In genomic region chr15:31391687-31392671, GRCh38 we compare ENCODE assay signal across 8 cellular contexts.
A peak's percentile ranks its signal among the peaks of the same experiment; 100 is the strongest.
DNase-seq lines count a peak whose midpoint lies in the region; ATAC-seq and TF ChIP-seq lines count a peak whose summit lies in the region.

No MANE protein-coding gene starts in this region.

- H4K8ac ChIP-seq in H9 (replicated peaks; ENCODE audit: insufficient read length, low read depth, low read length), result no peak overlapping the region

- H4K5ac ChIP-seq in H9 (ENCODE audit: insufficient read length, low read depth, low read length), result no peak overlapping the region

- H2BK12ac ChIP-seq in H9 (ENCODE audit: insufficient read length, low read depth, low read length), result no peak overlapping the region

- no peaks in the 10 kb centered on the region for H3K4me1 ChIP-seq in H9 (ENCODE audit: insufficient read depth, low read length)

- H3K79me2 ChIP-seq in H9 (ENCODE audit: insufficient read depth, low read length), result no peaks in the 10 kb centered on the region

- H3K27me3 Mint-ChIP-seq in H9 (ENCODE audit: low read depth), result peaks cover 39% of the 10 kb centered on the region
- no peaks in the 10 kb centered on the region for H3K27me3 Mint-ChIP-seq in chondrocyte (ENCODE audit: low read depth)

- H3K9me3 Mint-ChIP-seq in H9 (peaks cover 6 to 19% of the 10 kb centered on the region in 2 experiments; a peak in 4 of 5 replicates), chondrocyte (ENCODE audit: low read depth) (peaks cover 9% of the 10 kb centered on the region)

- no peak overlapping the region for H3K23ac ChIP-seq in H9 (ENCODE audit: insufficient read length, low read depth, low read length)

- no peak overlapping the region for H3K56ac ChIP-seq in H9 (ENCODE audit: insufficient read length, low read depth, low read length)

- WGBS in H9 (ENCODE audit: extremely low coverage, insufficient read length, low lambda C conversion rate), result no CpG with 5 or more reads among the region's 86 CpGs

- intact Hi-C loops in left colon (cut with DNase I, micrococcal nuclease), result no loop called here

- no peak overlapping the region for H3K4ac ChIP-seq in H9 (ENCODE audit: low read depth, low read length)

- H4K91ac ChIP-seq in H9 (ENCODE audit: insufficient read length, low read depth, low read length), result no peak overlapping the region

- DNase-seq in GM12864 (ENCODE audit: low read depth) (no peak), H9 (peak; percentile 66), M059J (ENCODE audit: low read depth) (peak; percentile 59), chondrocyte (ENCODE audit: low spot score) (no peak), left colon (peak; percentile 69 to 92), SW 1271 (lab: John Stamatoyannopoulos, UW) (no peak)
- peak; percentile 64 for DNase-seq in activated CD4-positive, alpha-beta T cell treated with anti-CD3 and anti-CD28 coated beads for 1 hour
- peak; percentile 78 for DNase-seq in stimulated activated CD4-positive, alpha-beta T cell treated with anti-CD3 and anti-CD28 coated beads, Interleukin-1b, Interleukin-23, amount 100 ng/mL, for 48 hours

- peak; percentile 66 for ATAC-seq in left colon

- no peak for TF ChIP-seq CTCF in GM12864 (IDR thresholded peaks at IDR 0.05; ENCODE audit: low read depth, low read length, missing control alignments)
- TF ChIP-seq CTCF in H9 (conservative IDR thresholded peaks at IDR 0.05), result no peak
- peak; percentile 29 for TF ChIP-seq CTCF in chondrocyte (IDR thresholded peaks at IDR 0.05)

- H3K27ac Mint-ChIP-seq in H9, result no peak overlapping the region
- peak overlapping the region; percentile 89 for H3K27ac Mint-ChIP-seq in chondrocyte (ENCODE audit: unreplicated experiment)

- no peak overlapping the region for H2BK120ac ChIP-seq in H9 (ENCODE audit: low read depth, low read length, poor library complexity, severe bottlenecking)

- no peak overlapping the region for H2BK5ac ChIP-seq in H9 (ENCODE audit: insufficient read length, low read length)

- peak overlapping the region; percentile 73 to 91 for H3K4me3 Mint-ChIP-seq in H9
- H3K4me3 Mint-ChIP-seq in chondrocyte (ENCODE audit: unreplicated experiment), result peak overlapping the region; percentile 78

- no peak overlapping the region for H2AK5ac ChIP-seq in H9 (ENCODE audit: insufficient read length, low read length)

- peaks cover 2% of the 10 kb centered on the region; the same call in 1 of the 2 replicates for H3K27me3 ChIP-seq in H9 (ENCODE audit: insufficient read depth, low read length)

- peak overlapping the region; percentile 90 for H3K4me2 ChIP-seq in H9 (ENCODE audit: insufficient read depth, insufficient read length, low read length)

- H3K14ac ChIP-seq in H9 (ENCODE audit: insufficient read depth, low read length), result peak overlapping the region; percentile 9

- no peak overlapping the region for H2BK15ac ChIP-seq in H9 (ENCODE audit: low read depth, low read length)

- H4K20me1 ChIP-seq in H9 (ENCODE audit: control insufficient read depth, insufficient read depth, insufficient read length), result no peaks in the 10 kb centered on the region

- no peaks in the 10 kb centered on the region for H3K79me1 ChIP-seq in H9 (ENCODE audit: insufficient read depth, low read depth, low read length, poor library complexity, severe bottlenecking)

- H3K23me2 ChIP-seq in H9 (ENCODE audit: insufficient read length, low read depth, low read length, poor library complexity, severe bottlenecking), result peaks cover 18% of the 10 kb centered on the region

- H3K9me3 ChIP-seq in H9 (ENCODE audit: control insufficient read depth, low read depth, low read length), result no peaks in the 10 kb centered on the region

- H3K9ac ChIP-seq in H9 (ENCODE audit: extremely low read depth, insufficient read length, low read length), result no peak overlapping the region

- no peak overlapping the region for H3T11ph ChIP-seq in H9 (ENCODE audit: low read length)

- no peak overlapping the region for H2AFZ ChIP-seq in H9 (ENCODE audit: low read length)

- H3K4me1 Mint-ChIP-seq in H9 (peaks cover 15 to 16% of the 10 kb centered on the region in 2 experiments), chondrocyte (ENCODE audit: low read depth) (peaks cover 32% of the 10 kb centered on the region)

- H3K27ac ChIP-seq in H9 (ENCODE audit: insufficient read length, low read depth, low read length), result no peak overlapping the region

- peaks cover 0 to 12% (median 7%) of the 10 kb centered on the region in 3 experiments; a peak in 4 of 7 replicates for H3K36me3 Mint-ChIP-seq in H9 (ENCODE audit: insufficient read depth in 1 of 3, low read depth in 3 of 3)
- H3K36me3 Mint-ChIP-seq in chondrocyte (ENCODE audit: low read depth), result peaks cover 6% of the 10 kb centered on the region

- no peak overlapping the region for H2BK20ac ChIP-seq in H9 (ENCODE audit: low read depth, low read length, poor library complexity, severe bottlenecking)

- peak overlapping the region; percentile 82 for H3K4me3 ChIP-seq in GM12864 (ENCODE audit: low read depth, low read length)

- no peak overlapping the region for H3K18ac ChIP-seq in H9 (ENCODE audit: insufficient read length, low read depth, low read length)

Comparison
In these comparisons a context has a peak if more than half of its experiments do, and no peak if none do; other contexts are left out.
1. DNase-seq: peak in H9 (single experiment), M059J (single experiment), activated CD4-positive, alpha-beta T cell treated with anti-CD3 and anti-CD28 coated beads for 1 hour (single experiment), left colon (2 of 2) and stimulated activated CD4-positive, alpha-beta T cell treated with anti-CD3 and anti-CD28 coated beads, Interleukin-1b, Interleukin-23, amount 100 ng/mL, for 48 hours (single experiment); none in GM12864 (single experiment), chondrocyte (single experiment) and SW 1271 (0 of 2).